Comparison of ENCODE assay signal across 1 cellular context in the genomic region with DNA sequence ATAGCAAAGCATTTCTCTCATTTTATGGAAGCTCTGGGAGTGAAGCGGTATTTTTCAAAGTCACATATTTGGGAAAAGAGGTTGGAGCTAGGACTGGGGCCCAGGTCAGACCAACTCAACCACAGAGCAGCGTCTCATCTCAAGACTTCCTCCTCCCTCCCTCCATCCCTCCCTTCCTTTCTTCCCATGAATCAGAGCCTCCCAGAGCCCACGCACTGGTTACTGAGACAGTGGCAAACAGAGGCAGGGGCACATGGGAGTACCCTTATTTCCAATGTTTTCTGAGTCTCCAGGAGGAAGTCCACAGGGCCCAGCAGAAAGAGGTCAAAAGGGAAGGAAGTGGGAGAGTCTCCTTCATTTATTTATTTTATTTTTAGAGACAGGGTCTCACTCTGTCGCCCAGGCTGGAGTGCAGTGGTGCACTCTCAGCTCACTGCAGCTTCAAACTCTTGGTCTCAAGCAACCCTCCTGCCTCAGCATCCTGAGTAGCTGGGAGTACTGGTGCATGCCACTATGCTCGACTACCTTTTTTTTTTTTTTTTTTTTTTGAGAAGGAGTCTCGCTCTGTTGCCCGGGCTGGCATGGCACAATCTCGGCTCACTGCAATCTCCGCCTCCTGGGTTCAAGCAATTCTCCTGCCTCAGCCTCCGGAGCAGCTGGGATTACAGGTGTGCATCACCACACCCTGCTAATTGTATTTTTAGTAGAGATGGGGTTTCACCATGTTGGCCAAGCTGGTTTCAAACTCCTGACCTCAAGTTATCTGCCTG.
TF ChIP-seq lines count a peak whose summit lies in the region.

No MANE protein-coding gene starts in this region.

TF ChIP-seq in SK-N-SH, 30 proteins besides CTCF, POLR2A, EP300 and RAD21 (continued from another document):
- TF ChIP-seq, protein P1, sequence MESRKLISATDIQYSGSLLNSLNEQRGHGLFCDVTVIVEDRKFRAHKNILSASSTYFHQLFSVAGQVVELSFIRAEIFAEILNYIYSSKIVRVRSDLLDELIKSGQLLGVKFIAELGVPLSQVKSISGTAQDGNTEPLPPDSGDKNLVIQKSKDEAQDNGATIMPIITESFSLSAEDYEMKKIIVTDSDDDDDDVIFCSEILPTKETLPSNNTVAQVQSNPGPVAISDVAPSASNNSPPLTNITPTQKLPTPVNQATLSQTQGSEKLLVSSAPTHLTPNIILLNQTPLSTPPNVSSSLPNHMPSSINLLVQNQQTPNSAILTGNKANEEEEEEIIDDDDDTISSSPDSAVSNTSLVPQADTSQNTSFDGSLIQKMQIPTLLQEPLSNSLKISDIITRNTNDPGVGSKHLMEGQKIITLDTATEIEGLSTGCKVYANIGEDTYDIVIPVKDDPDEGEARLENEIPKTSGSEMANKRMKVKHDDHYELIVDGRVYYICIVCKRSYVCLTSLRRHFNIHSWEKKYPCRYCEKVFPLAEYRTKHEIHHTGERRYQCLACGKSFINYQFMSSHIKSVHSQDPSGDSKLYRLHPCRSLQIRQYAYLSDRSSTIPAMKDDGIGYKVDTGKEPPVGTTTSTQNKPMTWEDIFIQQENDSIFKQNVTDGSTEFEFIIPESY (IDR thresholded peaks at IDR 0.05; ENCODE audit: borderline replicate concordance, low read depth), result no peak
- TF ChIP-seq TEAD4 (IDR thresholded peaks at IDR 0.05; ENCODE audit: borderline replicate concordance, insufficient read depth) (no peak), ELF1 (IDR thresholded peaks at IDR 0.05) (no peak), RCOR1 (IDR thresholded peaks at IDR 0.05; ENCODE audit: low read length) (no peak), SIN3A (IDR thresholded peaks at IDR 0.05; ENCODE audit: borderline replicate concordance, low read depth, low read length) (no peak), POLR2AphosphoS5 (IDR thresholded peaks at IDR 0.05; ENCODE audit: low read depth, low read length) (no peak), FOXM1 (IDR thresholded peaks at IDR 0.05; ENCODE audit: low read depth) (no peak), SMC3 (IDR thresholded peaks at IDR 0.05; ENCODE audit: low read depth, low read length) (no peak)
- TF ChIP-seq, protein P2, sequence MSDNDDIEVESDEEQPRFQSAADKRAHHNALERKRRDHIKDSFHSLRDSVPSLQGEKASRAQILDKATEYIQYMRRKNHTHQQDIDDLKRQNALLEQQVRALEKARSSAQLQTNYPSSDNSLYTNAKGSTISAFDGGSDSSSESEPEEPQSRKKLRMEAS (IDR thresholded peaks at IDR 0.05; ENCODE audit: low read depth), result no peak
- TF ChIP-seq, protein P3, sequence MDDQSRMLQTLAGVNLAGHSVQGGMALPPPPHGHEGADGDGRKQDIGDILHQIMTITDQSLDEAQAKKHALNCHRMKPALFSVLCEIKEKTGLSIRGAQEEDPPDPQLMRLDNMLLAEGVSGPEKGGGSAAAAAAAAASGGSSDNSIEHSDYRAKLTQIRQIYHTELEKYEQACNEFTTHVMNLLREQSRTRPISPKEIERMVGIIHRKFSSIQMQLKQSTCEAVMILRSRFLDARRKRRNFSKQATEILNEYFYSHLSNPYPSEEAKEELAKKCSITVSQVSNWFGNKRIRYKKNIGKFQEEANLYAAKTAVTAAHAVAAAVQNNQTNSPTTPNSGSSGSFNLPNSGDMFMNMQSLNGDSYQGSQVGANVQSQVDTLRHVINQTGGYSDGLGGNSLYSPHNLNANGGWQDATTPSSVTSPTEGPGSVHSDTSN (IDR thresholded peaks at IDR 0.05), result no peak
- TF ChIP-seq, protein P4, sequence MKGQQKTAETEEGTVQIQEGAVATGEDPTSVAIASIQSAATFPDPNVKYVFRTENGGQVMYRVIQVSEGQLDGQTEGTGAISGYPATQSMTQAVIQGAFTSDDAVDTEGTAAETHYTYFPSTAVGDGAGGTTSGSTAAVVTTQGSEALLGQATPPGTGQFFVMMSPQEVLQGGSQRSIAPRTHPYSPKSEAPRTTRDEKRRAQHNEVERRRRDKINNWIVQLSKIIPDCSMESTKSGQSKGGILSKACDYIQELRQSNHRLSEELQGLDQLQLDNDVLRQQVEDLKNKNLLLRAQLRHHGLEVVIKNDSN (IDR thresholded peaks at IDR 0.05; ENCODE audit: borderline replicate concordance, low read depth), result no peak
